In the genomic region with DNA sequence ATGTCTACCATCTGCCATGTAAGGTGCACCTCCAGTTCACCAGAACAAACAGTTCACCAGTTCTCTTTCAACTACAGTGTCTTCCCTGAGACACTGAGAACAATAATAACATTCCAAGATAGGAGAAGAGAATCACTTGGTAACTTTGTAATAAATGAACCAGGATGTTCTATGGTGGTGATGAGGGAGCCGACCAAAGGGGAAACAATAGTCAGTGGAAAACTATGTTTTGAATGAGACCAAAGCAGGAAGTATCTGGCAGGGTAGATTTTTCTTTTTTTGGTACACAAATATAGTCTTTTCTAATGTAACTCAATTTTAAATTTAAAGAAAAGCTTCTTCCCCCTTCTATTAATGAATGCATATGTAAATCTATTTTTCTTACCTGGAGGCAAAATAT, we compare ENCODE assay signal across 15 cellular contexts. TPM values are rescaled to one million over a fixed set of nuclear protein-coding genes. Genes with fewer than 3 reads are reported as not detected.
"Had no signal": no experiment of that assay in that cellular context is flagged by ENCODE, and none has a peak within 500 bp of the region (broad histone marks: within the 10 kb centered on the region; RNA-seq: fewer than 3 reads in every experiment).

No MANE protein-coding gene starts in this region.

- H3K36me3 Mint-ChIP-seq: activated naive CD8-positive, alpha-beta T cell treated with anti-CD3 and anti-CD28 coated beads for 36 hours had no signal

- H3K9me3 Mint-ChIP-seq: activated CD4-positive, alpha-beta memory T cell treated with anti-CD3 and anti-CD28 coated beads, Interleukin-2, amount 10 ng/mL, durations not matched to agents 7 days and 5 days; activated naive CD8-positive, alpha-beta T cell treated with anti-CD3 and anti-CD28 coated beads for 36 hours; effector memory CD8-positive, alpha-beta T cell had no signal

- H3K27me3 ChIP-seq: left lung, ovary, thyroid gland, uterus had no signal

- H3K9me3 ChIP-seq: left lung, ovary, thyroid gland, uterus had no signal

- DNase-seq: aorta, cortex of kidney, left lung had no signal

- H3K4me3 ChIP-seq: left lung, ovary, skin epidermis, thyroid gland, uterus had no signal

- H3K4me1 ChIP-seq: left lung, thyroid gland, uterus had no signal

- H3K27ac ChIP-seq: left lung, ovary, skin epidermis, thyroid gland, uterus, VCaP had no signal

- H3K27ac Mint-ChIP-seq: activated CD4-positive, alpha-beta memory T cell treated with anti-CD3 and anti-CD28 coated beads, Interleukin-2, amount 10 ng/mL, durations not matched to agents 7 days and 5 days; activated CD4-positive, alpha-beta T cell treated with anti-CD3 and anti-CD28 coated beads for 36 hours; activated naive CD8-positive, alpha-beta T cell treated with anti-CD3 and anti-CD28 coated beads for 36 hours; activated T-cell treated with anti-CD3 and anti-CD28 coated beads, Interleukin-2, amount 50 U/mL, for 72 hours; effector memory CD8-positive, alpha-beta T cell had no signal

- H3K4me3 Mint-ChIP-seq: activated CD4-positive, alpha-beta memory T cell treated with anti-CD3 and anti-CD28 coated beads, Interleukin-2, amount 10 ng/mL, durations not matched to agents 7 days and 5 days; activated CD4-positive, alpha-beta T cell treated with anti-CD3 and anti-CD28 coated beads for 36 hours; activated naive CD8-positive, alpha-beta T cell treated with anti-CD3 and anti-CD28 coated beads for 36 hours; activated T-cell treated with anti-CD3 and anti-CD28 coated beads, Interleukin-2, amount 50 U/mL, for 72 hours; effector memory CD8-positive, alpha-beta T cell had no signal

- H3K36me3 ChIP-seq: left lung, ovary, thyroid gland, uterus had no signal

- H3K4me1 Mint-ChIP-seq: activated CD4-positive, alpha-beta memory T cell treated with anti-CD3 and anti-CD28 coated beads, Interleukin-2, amount 10 ng/mL, durations not matched to agents 7 days and 5 days; activated CD4-positive, alpha-beta T cell treated with anti-CD3 and anti-CD28 coated beads for 36 hours; activated naive CD8-positive, alpha-beta T cell treated with anti-CD3 and anti-CD28 coated beads for 36 hours had no signal

RNA-seq across cellular contexts. Expression of a gene that starts 20.0 kb away (rescaled TPM):
- total RNA-seq: activated CD4-positive, alpha-beta memory T cell treated with anti-CD3 and anti-CD28 coated beads, Interleukin-2, amount 10 ng/mL, durations not matched to agents 7 days and 5 days; activated naive CD8-positive, alpha-beta T cell treated with anti-CD3 and anti-CD28 coated beads for 36 hours; aorta; left lung; uterus had no signal
- polyA plus RNA-seq: aorta, esophagus, neural cell, ovary had no signal
